In the genomic region with DNA sequence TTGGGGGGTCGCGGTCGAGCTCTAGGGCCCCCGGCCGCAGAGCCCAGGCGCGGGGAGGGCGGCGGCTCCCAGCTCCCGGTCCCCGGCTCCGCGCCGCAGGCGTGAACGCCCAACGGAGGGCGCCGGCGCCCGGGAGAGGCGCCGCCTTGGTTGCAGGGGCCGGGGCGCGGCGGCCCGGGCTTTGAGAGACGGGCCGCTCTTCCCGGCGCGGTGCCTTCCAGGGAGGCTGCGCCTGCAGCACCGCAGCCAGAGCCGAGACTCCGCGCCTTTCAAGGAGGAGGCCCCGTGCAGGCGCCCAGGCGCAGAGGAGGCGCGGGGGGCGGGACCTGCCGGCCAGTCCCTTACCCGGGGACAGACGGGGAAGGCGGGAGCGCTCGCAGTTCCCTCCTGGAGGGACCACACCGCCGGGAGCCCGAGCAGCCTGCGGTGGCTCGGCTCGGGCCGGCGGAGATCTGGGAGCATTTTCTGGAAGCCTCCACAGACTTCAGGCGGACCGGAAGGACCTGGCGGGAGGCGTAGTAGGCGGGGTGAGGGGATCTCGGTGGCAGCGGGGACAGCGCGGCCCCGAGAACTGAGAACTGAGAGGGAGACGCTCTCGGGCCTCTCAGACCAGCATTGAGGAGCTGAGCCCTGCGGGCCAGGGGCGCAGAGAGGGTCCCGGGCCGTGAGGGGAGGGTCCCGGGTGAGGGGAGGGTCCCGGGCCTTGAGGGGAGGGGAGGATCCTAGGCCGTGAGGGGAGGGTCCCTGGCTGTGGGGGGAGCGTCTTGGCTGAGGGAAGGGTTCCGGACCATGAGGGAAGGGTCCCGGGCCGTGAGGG, we compare ENCODE assay signal across 8 cellular contexts. TPM values are rescaled to one million over a fixed set of nuclear protein-coding genes. Genes with fewer than 3 reads are reported as not detected.
DNase-seq lines count a peak whose midpoint lies in the region; ATAC-seq and TF ChIP-seq lines count a peak whose summit lies in the region.

No MANE protein-coding gene starts in this region.

- no peak for TF ChIP-seq RAD21 in IMR-90 (IDR thresholded peaks at IDR 0.05; ENCODE audit: low read length)

- peak; percentile 57 for DNase-seq in D341Med (ENCODE audit: low spot score)
- peak; percentile 4 for DNase-seq in IMR-90
- peak; percentile 7 for DNase-seq in activated CD4-positive, alpha-beta T cell treated with anti-CD3 and anti-CD28 coated beads, Interleukin-2, amount 50 U/mL, for 1 hour
- DNase-seq in erythroblast (lab: John Stamatoyannopoulos, UW) = peak; percentile 13 to 19
- no peak for DNase-seq in tibial artery
- no peak for DNase-seq in NCI-H446 treated with DMSO at 0.1 percent for 48 hours (lab: John Stamatoyannopoulos, UW)

- no peak for TF ChIP-seq CTCF in IMR-90 (conservative IDR thresholded peaks at IDR 0.05; ENCODE audit: low read depth, low read length)
- TF ChIP-seq CTCF in tibial artery (IDR thresholded peaks at IDR 0.05) = no peak

- no peak overlapping the region for H3K4ac ChIP-seq in IMR-90 (ENCODE audit: low read depth, low read length)

- no peak overlapping the region for H4K5ac ChIP-seq in IMR-90 (ENCODE audit: low read depth, low read length)

- CTCF ChIA-PET in IMR-90 (lab: Yijun Ruan, JAX) = interaction anchor here (0.6 to 1.2 kb wide), 3 partner anchors 11 to 619 kb away, joined by 3 to 10 read pairs (median 4); no protein-coding TSS in a partner anchor

- no peak overlapping the region for H3K56ac ChIP-seq in IMR-90 (ENCODE audit: extremely low read depth, insufficient read depth, low read length)

- H3K9ac ChIP-seq in IMR-90 (ENCODE audit: low read depth, low read length) (no peak overlapping the region), muscle layer of colon (ENCODE audit: low read length) (no peak overlapping the region)

- no peak overlapping the region for H2BK5ac ChIP-seq in IMR-90 (ENCODE audit: low read depth, low read length, poor library complexity, severe bottlenecking)

- no peak overlapping the region for H4K8ac ChIP-seq in IMR-90 (ENCODE audit: low read depth in 2 of 2, low read length in 2 of 2)

- 1% methylated on average over 49 of the region's 81 CpGs; no CpG with 5 or more reads in 1 of the 2 experiments for WGBS in IMR-90 (ENCODE audit: extremely low coverage in 2 of 2, insufficient read length in 1 of 2), 2 experiments

- intact Hi-C loops in IMR-90 (cut with micrococcal nuclease) = loop anchor here (2.0 to 10.0 kb wide), 2 partner anchors 291 to 507 kb away; no protein-coding TSS in a partner anchor
- intact Hi-C loops in tibial artery (cut with DNase I; ENCODE audit: low total_unique reads) = loop anchor here (10.0 kb wide), 2 partner anchors 271 to 431 kb away; no protein-coding TSS in a partner anchor

- no peak overlapping the region for H3K14ac ChIP-seq in IMR-90 (replicated peaks; ENCODE audit: low read depth, low read length)

- peak overlapping the region; percentile 74 for H3K4me2 ChIP-seq in IMR-90 (ENCODE audit: low read depth, low read length)

- no peaks in the 10 kb centered on the region for H3K79me1 ChIP-seq in IMR-90 (ENCODE audit: low read depth in 1 of 2, low read length in 2 of 2)

- H3K4me3 ChIP-seq in IMR-90 (ENCODE audit: insufficient read depth, low read depth, low read length) = peak overlapping the region; percentile 39
- peak overlapping the region; percentile 66 to 71 for H3K4me3 ChIP-seq in muscle layer of colon (ENCODE audit: low read depth in 1 of 2, low read length in 2 of 2)
- peak overlapping the region; percentile 36 to 61 for H3K4me3 ChIP-seq in tibial artery

- H2AK9ac ChIP-seq in IMR-90 (replicated peaks; ENCODE audit: low read depth, low read length, poor library complexity) = no peak overlapping the region

- no peaks in the 10 kb centered on the region for H3K4me1 ChIP-seq in IMR-90 (ENCODE audit: control insufficient read depth, insufficient read depth, low read length)
- no peaks in the 10 kb centered on the region for H3K4me1 ChIP-seq in muscle layer of colon (ENCODE audit: insufficient read depth, low read length)
- peaks cover 0 to 13% (median 12%) of the 10 kb centered on the region in 4 donors for H3K4me1 ChIP-seq in tibial artery

- no peaks in the 10 kb centered on the region for H3K9me1 ChIP-seq in IMR-90 (ENCODE audit: insufficient read depth, low read length)

- no peak overlapping the region for H2AK5ac ChIP-seq in IMR-90 (ENCODE audit: low read depth, low read length)

- H4K20me1 ChIP-seq in IMR-90 (ENCODE audit: insufficient read depth, low read length) = no peaks in the 10 kb centered on the region

- ATAC-seq in GM21390 (IDR thresholded peaks at IDR 0.05; ENCODE audit: unreplicated experiment) (peak; percentile 39), IMR-90 (ENCODE audit: low read depth) (peak; percentile 74)

- H2AFZ ChIP-seq in IMR-90 (replicated peaks; ENCODE audit: low read length, poor library complexity) = peak overlapping the region; percentile 92

- H3K23ac ChIP-seq in IMR-90 (ENCODE audit: low read depth, low read length) = no peak overlapping the region

- H2BK20ac ChIP-seq in IMR-90 (ENCODE audit: low read depth, low read length) = no peak overlapping the region

- H3K18ac ChIP-seq in IMR-90 (ENCODE audit: low read depth, low read length) = no peak overlapping the region

- H2BK120ac ChIP-seq in IMR-90 (ENCODE audit: low read depth, low read length) = no peak overlapping the region

- H3K9me3 ChIP-seq in IMR-90 (ENCODE audit: control insufficient read depth, insufficient read depth, low read length) (no peaks in the 10 kb centered on the region), muscle layer of colon (ENCODE audit: low read length) (no peaks in the 10 kb centered on the region), tibial artery (no peaks in the 10 kb centered on the region)

- dilution Hi-C loops in IMR-90 (cut with HindIII; ENCODE audit: low sequenced_read_pairs, unreplicated experiment) = no loop called here

- H3K27ac ChIP-seq in IMR-90 (ENCODE audit: insufficient read depth, low read length) (no peak overlapping the region), muscle layer of colon (ENCODE audit: low read depth, low read length) (peak overlapping the region; percentile 63), tibial artery (no peak overlapping the region)

- H3K27me3 ChIP-seq in IMR-90 (ENCODE audit: control insufficient read depth, insufficient read depth, low read length) (peaks cover 45% of the 10 kb centered on the region), muscle layer of colon (ENCODE audit: control insufficient read depth in 1 of 2, insufficient read depth in 2 of 2, low read length in 2 of 2) (peaks cover 0 to 4% of the 10 kb centered on the region in 2 donors), tibial artery (peaks cover 0 to 38% of the 10 kb centered on the region in 2 donors)

- no peaks in the 10 kb centered on the region for H3K36me3 ChIP-seq in IMR-90 (ENCODE audit: control insufficient read depth, insufficient read depth, low read length)
- H3K36me3 ChIP-seq in muscle layer of colon (ENCODE audit: insufficient read depth, low read length) = no peaks in the 10 kb centered on the region
- H3K36me3 ChIP-seq in tibial artery = no peaks in the 10 kb centered on the region

- no peak overlapping the region for H4K91ac ChIP-seq in IMR-90 (ENCODE audit: insufficient read depth, low read depth, low read length)

- no peak for TF ChIP-seq POLR2A in IMR-90 (IDR thresholded peaks at IDR 0.05; ENCODE audit: low read depth, low read length)
- TF ChIP-seq POLR2A in erythroblast (IDR thresholded peaks at IDR 0.05; ENCODE audit: low read length) = no peak

- POLR2A ChIA-PET in IMR-90 (lab: Charles Lee; ENCODE audit: unreplicated experiment) = no interaction called here

- H2BK15ac ChIP-seq in IMR-90 (ENCODE audit: low read depth, low read length) = no peak overlapping the region

- no TSS peak for BruUV-seq in IMR-90 (replicated peaks; lab: Mats Ljungman, UMichigan)

- in situ Hi-C loops in IMR-90 (cut with MboI; ENCODE audit: low sequenced_read_pairs) = loop anchor here (25.0 kb wide), 2 partner anchors 294 to 444 kb away; no protein-coding TSS in a partner anchor

TF ChIP-seq in IMR-90, 13 proteins besides CTCF, POLR2A, EP300 and RAD21:
- no peak for TF ChIP-seq MXI1 (IDR thresholded peaks at IDR 0.05; ENCODE audit: borderline replicate concordance, low read depth, low read length)
- TF ChIP-seq, protein P1, sequence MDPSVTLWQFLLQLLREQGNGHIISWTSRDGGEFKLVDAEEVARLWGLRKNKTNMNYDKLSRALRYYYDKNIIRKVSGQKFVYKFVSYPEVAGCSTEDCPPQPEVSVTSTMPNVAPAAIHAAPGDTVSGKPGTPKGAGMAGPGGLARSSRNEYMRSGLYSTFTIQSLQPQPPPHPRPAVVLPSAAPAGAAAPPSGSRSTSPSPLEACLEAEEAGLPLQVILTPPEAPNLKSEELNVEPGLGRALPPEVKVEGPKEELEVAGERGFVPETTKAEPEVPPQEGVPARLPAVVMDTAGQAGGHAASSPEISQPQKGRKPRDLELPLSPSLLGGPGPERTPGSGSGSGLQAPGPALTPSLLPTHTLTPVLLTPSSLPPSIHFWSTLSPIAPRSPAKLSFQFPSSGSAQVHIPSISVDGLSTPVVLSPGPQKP (IDR thresholded peaks at IDR 0.05; ENCODE audit: borderline replicate concordance, low read depth, low read length) = no peak
- TF ChIP-seq, protein P2, sequence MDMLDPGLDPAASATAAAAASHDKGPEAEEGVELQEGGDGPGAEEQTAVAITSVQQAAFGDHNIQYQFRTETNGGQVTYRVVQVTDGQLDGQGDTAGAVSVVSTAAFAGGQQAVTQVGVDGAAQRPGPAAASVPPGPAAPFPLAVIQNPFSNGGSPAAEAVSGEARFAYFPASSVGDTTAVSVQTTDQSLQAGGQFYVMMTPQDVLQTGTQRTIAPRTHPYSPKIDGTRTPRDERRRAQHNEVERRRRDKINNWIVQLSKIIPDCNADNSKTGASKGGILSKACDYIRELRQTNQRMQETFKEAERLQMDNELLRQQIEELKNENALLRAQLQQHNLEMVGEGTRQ (IDR thresholded peaks at IDR 0.05; ENCODE audit: low read depth, low read length) = no peak
- TF ChIP-seq BHLHE40 (IDR thresholded peaks at IDR 0.05; ENCODE audit: low read depth, low read length) = no peak
- TF ChIP-seq MAZ (IDR thresholded peaks at IDR 0.05; ENCODE audit: borderline replicate concordance, low read depth, low read length) = no peak
- TF ChIP-seq RCOR1 (IDR thresholded peaks at IDR 0.05; ENCODE audit: insufficient replicate concordance, low read length) = no peak
- TF ChIP-seq NFE2L2 (IDR thresholded peaks at IDR 0.05; ENCODE audit: low read depth, low read length) = no peak
- TF ChIP-seq CHD1 (IDR thresholded peaks at IDR 0.05; ENCODE audit: low read depth, low read length) = no peak
- TF ChIP-seq RFX5 (IDR thresholded peaks at IDR 0.05; ENCODE audit: low read depth, low read length) = no peak

RNA-seq across cellular contexts. Expression of a gene that starts 25.5 kb away (rescaled TPM):
- total RNA-seq in IMR-90 (2012; rRNA removed) = 0.18 TPM in 1 of 2 replicates, not detected in the other
- not detected in 2 replicates for polyA plus RNA-seq in IMR-90 (2012; rRNA removed)
- 0.02 and 0.09 TPM in 2 replicates for polyA plus RNA-seq in IMR-90 (2012; cell fraction: cytosol; rRNA removed)
- 0.09 and 0.11 TPM in 2 replicates for polyA plus RNA-seq in IMR-90 (2012; cell fraction: nucleus; rRNA removed; ENCODE audit: low replicate concordance)

Comparison
In these comparisons a context has a peak if more than half of its experiments do, and no peak if none do; other contexts are left out.
1. DNase-seq: peak in D341Med (single experiment), IMR-90 (single experiment), activated CD4-positive, alpha-beta T cell treated with anti-CD3 and anti-CD28 coated beads, Interleukin-2, amount 50 U/mL, for 1 hour (single experiment) and erythroblast (2 of 2); none in tibial artery (0 of 2) and NCI-H446 treated with DMSO at 0.1 percent for 48 hours (single experiment).
2. Peak in every context shown above with its lines, with median percentiles within 50 percentile points of each other: H3K4me3 ChIP-seq.